Comparison of ENCODE assay signal across 9 cellular contexts in the genomic region with DNA sequence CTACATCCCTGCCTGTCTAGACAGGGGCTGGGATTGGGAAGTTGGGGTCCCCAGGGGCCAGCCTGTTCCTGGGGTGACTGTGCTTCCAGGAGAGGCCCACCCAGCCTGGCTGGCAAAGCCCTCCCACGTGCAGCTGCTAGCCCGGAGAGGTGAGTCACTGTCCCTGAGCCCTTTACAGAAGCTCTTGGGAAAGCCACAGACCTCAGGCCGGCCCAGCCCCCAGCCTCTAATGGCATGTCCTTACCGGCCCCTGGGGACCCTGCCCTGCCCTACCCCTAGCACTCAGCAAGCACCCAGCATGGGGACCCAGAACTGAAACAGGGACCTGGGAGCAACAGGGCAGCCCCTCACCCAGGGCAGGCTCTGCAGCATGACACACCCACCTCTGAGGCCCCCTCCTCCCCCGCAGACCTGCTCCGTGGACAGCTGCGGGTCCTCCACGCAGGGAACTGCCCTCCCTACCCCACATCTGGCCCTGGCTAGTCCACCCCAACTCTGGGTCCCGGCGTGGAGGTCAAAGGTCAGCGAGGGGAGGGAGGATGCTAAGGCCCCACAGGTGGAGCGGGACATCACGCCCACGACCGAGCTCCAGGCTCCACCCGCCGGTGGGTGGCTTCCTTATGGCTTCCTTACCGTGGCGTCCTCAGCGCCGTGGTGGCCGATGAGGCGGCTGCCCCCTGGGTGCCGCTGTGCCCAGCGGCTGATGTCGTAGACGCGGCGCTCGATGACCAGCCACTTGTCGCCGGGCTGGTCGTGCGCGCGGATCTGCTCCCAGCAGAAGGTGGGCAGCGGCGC. TPM values are rescaled to one million over a fixed set of nuclear protein-coding genes. Genes with fewer than 3 reads are reported as not detected.
DNase-seq lines count a peak whose midpoint lies in the region; ATAC-seq, FAIRE-seq and TF ChIP-seq lines count a peak whose summit lies in the region.
"Had no signal": no experiment of that assay in that cellular context is flagged by ENCODE, and none has a peak within 500 bp of the region (broad histone marks: within the 10 kb centered on the region; RNA-seq: fewer than 3 reads in every experiment).

No MANE protein-coding gene starts in this region.

- H3K4me1 Mint-ChIP-seq in activated T-helper 2 cell treated with anti-CD3 and anti-CD28 coated beads, Interferon-gamma antibody, Interleukin-2, Interleukin-4, amounts not matched to agents 10 μg/mL and 5 μg/mL and 100 μg/mL, durations not matched to agents 14 hours and 24 hours and 36 hours (ENCODE audit: low read depth), result no peaks in the 10 kb centered on the region
- no peaks in the 10 kb centered on the region for H3K4me1 Mint-ChIP-seq in neural crest cell

- peak; percentile 19 for ATAC-seq in HG02610 (IDR thresholded peaks at IDR 0.05; ENCODE audit: unreplicated experiment)

- peak overlapping the region; percentile 84 for H3K4me3 Mint-ChIP-seq in activated T-helper 2 cell treated with anti-CD3 and anti-CD28 coated beads, Interferon-gamma antibody, Interleukin-2, Interleukin-4, amounts not matched to agents 10 μg/mL and 5 μg/mL and 100 μg/mL, durations not matched to agents 14 hours and 24 hours and 36 hours (ENCODE audit: low read depth)
- peak overlapping the region; percentile 79 for H3K4me3 Mint-ChIP-seq in neural crest cell

- intact Hi-C loops in activated T-helper 2 cell treated with anti-CD3 and anti-CD28 coated beads, Interferon-gamma antibody, Interleukin-2, Interleukin-4, amounts not matched to agents 10 μg/mL and 5 μg/mL and 100 μg/mL, durations not matched to agents 14 hours and 24 hours and 36 hours (cut with micrococcal nuclease), result loop anchor here (5.0 kb wide), 1 partner anchor 98 kb away; a partner anchor contains a TSS

- no peaks in the 10 kb centered on the region for H3K9me3 Mint-ChIP-seq in activated T-helper 2 cell treated with anti-CD3 and anti-CD28 coated beads, Interferon-gamma antibody, Interleukin-2, Interleukin-4, amounts not matched to agents 10 μg/mL and 5 μg/mL and 100 μg/mL, durations not matched to agents 14 hours and 24 hours and 36 hours
- H3K9me3 Mint-ChIP-seq in neural crest cell, result no peaks in the 10 kb centered on the region

- peak overlapping the region; percentile 63 for H3K4me3 ChIP-seq in fibroblast of villous mesenchyme (ENCODE audit: low read depth, low read length)

- H3K27me3 Mint-ChIP-seq in activated T-helper 2 cell treated with anti-CD3 and anti-CD28 coated beads, Interferon-gamma antibody, Interleukin-2, Interleukin-4, amounts not matched to agents 10 μg/mL and 5 μg/mL and 100 μg/mL, durations not matched to agents 14 hours and 24 hours and 36 hours (ENCODE audit: low read depth), result no peaks in the 10 kb centered on the region
- peaks cover 10% of the 10 kb centered on the region for H3K27me3 Mint-ChIP-seq in neural crest cell (ENCODE audit: low read depth)

- TF ChIP-seq CTCF in fibroblast of villous mesenchyme (IDR thresholded peaks at IDR 0.05; ENCODE audit: insufficient read depth, low read depth, low read length) (no peak), neural crest cell (conservative IDR thresholded peaks at IDR 0.05) (peak; percentile 35)

- DNase-seq in DMS 273 (lab: John Stamatoyannopoulos, UW; ENCODE audit: unreplicated experiment) (peak; percentile 26), DMS 273 treated with DMSO at 0.1 percent for 48 hours (lab: John Stamatoyannopoulos, UW) (no peak), NCI-H510A treated with DMSO at 0.1 percent for 48 hours (lab: John Stamatoyannopoulos, UW) (peak; percentile 67), fibroblast of villous mesenchyme (ENCODE audit: low read depth) (peak; percentile 80), neural crest cell (ENCODE audit: low read depth, low spot score) (no peak), GM19239 (ENCODE audit: insufficient read length, low spot score) (no peak)
- DNase-seq in activated T-helper 2 cell treated with anti-CD3 and anti-CD28 coated beads, Interferon-gamma antibody, Interleukin-2, Interleukin-4, amounts not matched to agents 10 μg/mL and 5 μg/mL and 100 μg/mL, durations not matched to agents 14 hours and 24 hours and 36 hours (ENCODE audit: low spot score), result peak; percentile 19

- FAIRE-seq in GM19239 (lab: Jason Lieb, UNC), result no peak
- FAIRE-seq: A204.1 had no signal

- H3K27ac Mint-ChIP-seq in activated T-helper 2 cell treated with anti-CD3 and anti-CD28 coated beads, Interferon-gamma antibody, Interleukin-2, Interleukin-4, amounts not matched to agents 10 μg/mL and 5 μg/mL and 100 μg/mL, durations not matched to agents 14 hours and 24 hours and 36 hours, result no peak overlapping the region
- no peak overlapping the region for H3K27ac Mint-ChIP-seq in neural crest cell (ENCODE audit: unreplicated experiment)

- H3K36me3 Mint-ChIP-seq in activated T-helper 2 cell treated with anti-CD3 and anti-CD28 coated beads, Interferon-gamma antibody, Interleukin-2, Interleukin-4, amounts not matched to agents 10 μg/mL and 5 μg/mL and 100 μg/mL, durations not matched to agents 14 hours and 24 hours and 36 hours (ENCODE audit: low read depth), result no peaks in the 10 kb centered on the region
- H3K36me3 Mint-ChIP-seq in neural crest cell (ENCODE audit: low read depth), result no peaks in the 10 kb centered on the region

RNA-seq across cellular contexts. Expression of a gene that starts 0.6 kb away (rescaled TPM):
- total RNA-seq in activated T-helper 2 cell treated with anti-CD3 and anti-CD28 coated beads, Interferon-gamma antibody, Interleukin-2, Interleukin-4, amounts not matched to agents 10 μg/mL and 5 μg/mL and 100 μg/mL, durations not matched to agents 14 hours and 24 hours and 36 hours, result 22.1 and 24.1 TPM in 2 replicates
- 94.7 and 126 TPM in 2 replicates for total RNA-seq in fibroblast of villous mesenchyme
- 13.6 and 17.0 TPM in 2 replicates for total RNA-seq in neural crest cell

RNA-seq across cellular contexts. Expression of a gene that starts 26.6 kb away (rescaled TPM):
- 0.09 TPM in 1 of 2 replicates, not detected in the other for total RNA-seq in activated T-helper 2 cell treated with anti-CD3 and anti-CD28 coated beads, Interferon-gamma antibody, Interleukin-2, Interleukin-4, amounts not matched to agents 10 μg/mL and 5 μg/mL and 100 μg/mL, durations not matched to agents 14 hours and 24 hours and 36 hours
- 6.9 and 10.6 TPM in 2 replicates for total RNA-seq in fibroblast of villous mesenchyme
- 1.0 and 3.4 TPM in 2 replicates for total RNA-seq in neural crest cell

RNA-seq across cellular contexts. Expression of a gene that starts 59.4 kb away (rescaled TPM):
- total RNA-seq in activated T-helper 2 cell treated with anti-CD3 and anti-CD28 coated beads, Interferon-gamma antibody, Interleukin-2, Interleukin-4, amounts not matched to agents 10 μg/mL and 5 μg/mL and 100 μg/mL, durations not matched to agents 14 hours and 24 hours and 36 hours, result 0.09 TPM in 1 of 2 replicates, not detected in the other
- total RNA-seq in fibroblast of villous mesenchyme (3.0 and 3.2 TPM in 2 replicates), neural crest cell (0.52 and 0.96 TPM in 2 replicates)

Comparison
In these comparisons a context has a peak if more than half of its experiments do, and no peak if none do; other contexts are left out.
1. DNase-seq: peak in DMS 273 (single experiment), NCI-H510A treated with DMSO at 0.1 percent for 48 hours (single experiment), activated T-helper 2 cell treated with anti-CD3 and anti-CD28 coated beads, Interferon-gamma antibody, Interleukin-2, Interleukin-4, amounts not matched to agents 10 μg/mL and 5 μg/mL and 100 μg/mL, durations not matched to agents 14 hours and 24 hours and 36 hours (single experiment) and fibroblast of villous mesenchyme (single experiment); none in DMS 273 treated with DMSO at 0.1 percent for 48 hours (single experiment), neural crest cell (single experiment) and GM19239 (single experiment).